ENCODE assay signal across 2 cellular contexts in the genomic region with DNA sequence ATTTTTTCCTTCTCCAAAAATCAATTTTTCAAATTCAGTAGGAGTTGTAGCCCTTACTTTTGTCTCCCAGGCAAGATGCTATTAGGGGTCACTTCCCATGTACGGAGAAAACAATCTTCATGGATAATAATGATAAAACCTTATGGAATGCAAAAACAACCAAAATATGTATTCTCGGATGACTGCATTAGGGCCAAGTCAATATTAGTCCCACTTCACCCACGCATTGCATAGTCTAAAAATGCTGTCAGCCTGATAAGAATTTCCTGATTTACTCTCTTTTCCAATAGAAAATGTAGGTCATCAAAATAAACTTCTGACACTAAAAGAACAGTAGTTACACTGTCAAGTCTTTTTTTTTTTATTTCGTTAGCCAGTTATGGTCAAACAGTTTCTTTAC.
TF ChIP-seq lines count a peak whose summit lies in the region.

No MANE protein-coding gene starts in this region.

TF ChIP-seq in IMR-90, 13 proteins besides CTCF, POLR2A, EP300 and RAD21 (continued from another document):
- TF ChIP-seq, protein P1, sequence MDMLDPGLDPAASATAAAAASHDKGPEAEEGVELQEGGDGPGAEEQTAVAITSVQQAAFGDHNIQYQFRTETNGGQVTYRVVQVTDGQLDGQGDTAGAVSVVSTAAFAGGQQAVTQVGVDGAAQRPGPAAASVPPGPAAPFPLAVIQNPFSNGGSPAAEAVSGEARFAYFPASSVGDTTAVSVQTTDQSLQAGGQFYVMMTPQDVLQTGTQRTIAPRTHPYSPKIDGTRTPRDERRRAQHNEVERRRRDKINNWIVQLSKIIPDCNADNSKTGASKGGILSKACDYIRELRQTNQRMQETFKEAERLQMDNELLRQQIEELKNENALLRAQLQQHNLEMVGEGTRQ (IDR thresholded peaks at IDR 0.05; ENCODE audit: low read depth, low read length), result no peak

TF ChIP-seq in SK-N-SH treated with all-trans-retinoic acid at 6 μM for 48 hours, 23 proteins besides CTCF, POLR2A, EP300 and RAD21 (continued from another document):
- TF ChIP-seq, protein P2, sequence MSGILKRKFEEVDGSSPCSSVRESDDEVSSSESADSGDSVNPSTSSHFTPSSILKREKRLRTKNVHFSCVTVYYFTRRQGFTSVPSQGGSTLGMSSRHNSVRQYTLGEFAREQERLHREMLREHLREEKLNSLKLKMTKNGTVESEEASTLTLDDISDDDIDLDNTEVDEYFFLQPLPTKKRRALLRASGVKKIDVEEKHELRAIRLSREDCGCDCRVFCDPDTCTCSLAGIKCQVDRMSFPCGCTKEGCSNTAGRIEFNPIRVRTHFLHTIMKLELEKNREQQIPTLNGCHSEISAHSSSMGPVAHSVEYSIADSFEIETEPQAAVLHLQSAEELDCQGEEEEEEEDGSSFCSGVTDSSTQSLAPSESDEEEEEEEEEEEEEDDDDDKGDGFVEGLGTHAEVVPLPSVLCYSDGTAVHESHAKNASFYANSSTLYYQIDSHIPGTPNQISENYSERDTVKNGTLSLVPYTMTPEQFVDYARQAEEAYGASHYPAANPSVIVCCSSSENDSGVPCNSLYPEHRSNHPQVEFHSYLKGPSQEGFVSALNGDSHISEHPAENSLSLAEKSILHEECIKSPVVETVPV (CRISPR knock-in tag; IDR thresholded peaks at IDR 0.05), result no peak
- no peak for TF ChIP-seq ZFP3 (CRISPR knock-in tag; IDR thresholded peaks at IDR 0.05)
